10 cellular contexts compared by ENCODE assay signal in the genomic region with DNA sequence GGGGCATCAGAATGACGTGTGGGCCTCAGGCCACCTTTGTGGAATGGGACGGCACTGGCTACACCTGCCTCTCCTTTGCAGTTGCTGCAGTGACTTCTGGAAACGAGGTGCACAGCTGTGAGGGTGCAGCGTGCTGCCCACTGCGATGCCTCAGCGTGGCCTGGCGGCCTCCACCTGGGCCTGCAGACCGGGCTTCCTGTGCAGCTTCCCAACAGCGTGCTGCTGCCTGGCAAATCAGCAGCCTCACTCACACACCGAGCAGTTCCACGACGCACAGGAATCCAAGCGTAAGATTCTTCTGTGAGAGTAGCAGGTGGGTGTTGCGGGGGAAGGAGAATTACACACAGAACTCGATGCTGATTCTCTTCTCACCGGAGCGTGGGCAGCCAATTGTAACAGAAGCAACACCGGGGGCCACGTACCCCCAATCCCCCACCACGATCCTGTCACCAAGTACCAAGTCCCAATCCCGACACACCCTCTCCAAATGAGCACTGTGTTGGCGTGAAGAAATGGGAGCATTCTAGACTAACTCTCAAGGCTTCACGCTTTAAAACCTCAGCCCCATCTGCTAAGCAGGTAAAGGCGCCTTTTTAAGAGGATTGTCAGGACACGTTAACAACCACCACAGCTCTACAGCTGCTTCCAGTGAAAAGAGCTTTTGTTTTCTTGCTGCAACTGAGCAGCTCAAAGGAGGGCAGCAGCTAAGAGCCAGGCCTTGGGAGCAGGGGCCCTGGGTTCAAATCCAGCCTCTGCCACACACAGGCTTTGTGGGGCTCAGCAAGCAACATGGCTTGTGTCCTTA. TPM values are rescaled to one million over a fixed set of nuclear protein-coding genes. Genes with fewer than 3 reads are reported as not detected.
DNase-seq lines count a peak whose midpoint lies in the region; ATAC-seq and TF ChIP-seq lines count a peak whose summit lies in the region.
"Had no signal": no experiment of that assay in that cellular context is flagged by ENCODE, and none has a peak within 500 bp of the region (broad histone marks: within the 10 kb centered on the region; RNA-seq: fewer than 3 reads in every experiment).

No MANE protein-coding gene starts in this region.

- no peak overlapping the region for H3K4me3 ChIP-seq in lower lobe of right lung

- peak overlapping the region; percentile 31 for H3K27ac ChIP-seq in lower lobe of right lung
- H3K27ac ChIP-seq: 22Rv1 had no signal

- H3K9me3 ChIP-seq in lower lobe of right lung, result no peaks in the 10 kb centered on the region

- no peak for TF ChIP-seq CTCF in lower lobe of right lung (IDR thresholded peaks at IDR 0.05)

- H3K4me1 ChIP-seq in lower lobe of right lung, result peaks cover 61% of the 10 kb centered on the region

- H3K27me3 ChIP-seq in lower lobe of right lung (ENCODE audit: low read depth), result no peaks in the 10 kb centered on the region

- H3K36me3 ChIP-seq in lower lobe of right lung, result peaks cover 91% of the 10 kb centered on the region

- no peak for ATAC-seq in lower lobe of right lung
- ATAC-seq in stimulated activated naive CD8-positive, alpha-beta T cell treated with anti-CD3 and anti-CD28 coated beads, Interleukin-15, Interleukin-2, amounts not matched to agents 100 U/mL and 50 U/mL, for 24 hours, result no peak

- intact Hi-C loops in lower lobe of right lung (cut with DNase I), result no loop called here

- DNase-seq in DMS79 treated with DMSO at 0.1 percent for 48 hours (lab: John Stamatoyannopoulos, UW) (peak; percentile 15), DMS79 (lab: John Stamatoyannopoulos, UW) (no peak), lower lobe of right lung (no peak), NCI-H1436 (lab: John Stamatoyannopoulos, UW) (no peak), SW 1271 (lab: John Stamatoyannopoulos, UW) (no peak), kidney tubule cell (ENCODE audit: low spot score) (no peak)
- peak; percentile 50 to 51 for DNase-seq in activated T-cell treated with anti-CD3 and anti-CD28 coated beads, Interleukin-2, amount 50 U/mL, for 48 hours
- peak; percentile 42 for DNase-seq in stimulated activated naive CD8-positive, alpha-beta T cell treated with anti-CD3 and anti-CD28 coated beads, Interleukin-15, Interleukin-2, amounts not matched to agents 100 U/mL and 50 U/mL, for 24 hours
- DNase-seq: activated B cell treated with CpG ODN at 0.5 μM for 24 hours had no signal

RNA-seq across cellular contexts. Expression of a gene that starts 16.9 kb away (rescaled TPM):
- 233 TPM for total RNA-seq in lower lobe of right lung

Comparison
In these comparisons a context has a peak if more than half of its experiments do, and no peak if none do; other contexts are left out.
1. DNase-seq: peak in DMS79 treated with DMSO at 0.1 percent for 48 hours (single experiment), activated T-cell treated with anti-CD3 and anti-CD28 coated beads, Interleukin-2, amount 50 U/mL, for 48 hours (2 of 2) and stimulated activated naive CD8-positive, alpha-beta T cell treated with anti-CD3 and anti-CD28 coated beads, Interleukin-15, Interleukin-2, amounts not matched to agents 100 U/mL and 50 U/mL, for 24 hours (single experiment); none in DMS79 (single experiment), lower lobe of right lung (single experiment), NCI-H1436 (single experiment), SW 1271 (0 of 2) and kidney tubule cell (single experiment).